Comparison of ENCODE assay signal across 1 cellular context in the genomic region with DNA sequence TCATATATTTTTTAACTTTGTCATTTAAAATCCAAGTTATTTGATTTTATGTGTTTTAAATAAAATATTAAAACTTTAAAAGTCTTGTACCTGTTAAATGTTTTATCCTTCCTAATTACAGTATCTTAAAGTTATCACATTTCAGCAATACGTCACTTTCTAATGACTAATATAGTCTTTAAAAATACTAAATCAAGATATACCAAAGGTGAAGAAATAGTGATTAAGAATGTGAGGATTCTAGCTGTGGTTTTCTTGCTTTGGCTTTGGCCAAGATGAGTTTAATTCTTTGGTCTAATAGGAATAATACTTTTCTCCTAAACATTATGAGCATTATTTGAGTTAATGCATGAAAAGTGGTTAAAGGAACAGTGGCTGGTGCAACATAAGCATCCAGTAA.
TF ChIP-seq lines count a peak whose summit lies in the region.

No MANE protein-coding gene starts in this region.

TF ChIP-seq in WTC11, 78 proteins besides CTCF, POLR2A, EP300 and RAD21 (continued from another document):
- TF ChIP-seq, protein P1, sequence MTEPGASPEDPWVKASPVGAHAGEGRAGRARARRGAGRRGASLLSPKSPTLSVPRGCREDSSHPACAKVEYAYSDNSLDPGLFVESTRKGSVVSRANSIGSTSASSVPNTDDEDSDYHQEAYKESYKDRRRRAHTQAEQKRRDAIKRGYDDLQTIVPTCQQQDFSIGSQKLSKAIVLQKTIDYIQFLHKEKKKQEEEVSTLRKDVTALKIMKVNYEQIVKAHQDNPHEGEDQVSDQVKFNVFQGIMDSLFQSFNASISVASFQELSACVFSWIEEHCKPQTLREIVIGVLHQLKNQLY (CRISPR knock-in tag; IDR thresholded peaks at IDR 0.05): no peak
- TF ChIP-seq HMGA2 (CRISPR knock-in tag; IDR thresholded peaks at IDR 0.05): no peak
- TF ChIP-seq NFE2L1 (CRISPR knock-in tag; IDR thresholded peaks at IDR 0.05): no peak
- TF ChIP-seq, protein P2, sequence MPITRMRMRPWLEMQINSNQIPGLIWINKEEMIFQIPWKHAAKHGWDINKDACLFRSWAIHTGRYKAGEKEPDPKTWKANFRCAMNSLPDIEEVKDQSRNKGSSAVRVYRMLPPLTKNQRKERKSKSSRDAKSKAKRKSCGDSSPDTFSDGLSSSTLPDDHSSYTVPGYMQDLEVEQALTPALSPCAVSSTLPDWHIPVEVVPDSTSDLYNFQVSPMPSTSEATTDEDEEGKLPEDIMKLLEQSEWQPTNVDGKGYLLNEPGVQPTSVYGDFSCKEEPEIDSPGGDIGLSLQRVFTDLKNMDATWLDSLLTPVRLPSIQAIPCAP (CRISPR knock-in tag; IDR thresholded peaks at IDR 0.05): no peak
- TF ChIP-seq, protein P3, sequence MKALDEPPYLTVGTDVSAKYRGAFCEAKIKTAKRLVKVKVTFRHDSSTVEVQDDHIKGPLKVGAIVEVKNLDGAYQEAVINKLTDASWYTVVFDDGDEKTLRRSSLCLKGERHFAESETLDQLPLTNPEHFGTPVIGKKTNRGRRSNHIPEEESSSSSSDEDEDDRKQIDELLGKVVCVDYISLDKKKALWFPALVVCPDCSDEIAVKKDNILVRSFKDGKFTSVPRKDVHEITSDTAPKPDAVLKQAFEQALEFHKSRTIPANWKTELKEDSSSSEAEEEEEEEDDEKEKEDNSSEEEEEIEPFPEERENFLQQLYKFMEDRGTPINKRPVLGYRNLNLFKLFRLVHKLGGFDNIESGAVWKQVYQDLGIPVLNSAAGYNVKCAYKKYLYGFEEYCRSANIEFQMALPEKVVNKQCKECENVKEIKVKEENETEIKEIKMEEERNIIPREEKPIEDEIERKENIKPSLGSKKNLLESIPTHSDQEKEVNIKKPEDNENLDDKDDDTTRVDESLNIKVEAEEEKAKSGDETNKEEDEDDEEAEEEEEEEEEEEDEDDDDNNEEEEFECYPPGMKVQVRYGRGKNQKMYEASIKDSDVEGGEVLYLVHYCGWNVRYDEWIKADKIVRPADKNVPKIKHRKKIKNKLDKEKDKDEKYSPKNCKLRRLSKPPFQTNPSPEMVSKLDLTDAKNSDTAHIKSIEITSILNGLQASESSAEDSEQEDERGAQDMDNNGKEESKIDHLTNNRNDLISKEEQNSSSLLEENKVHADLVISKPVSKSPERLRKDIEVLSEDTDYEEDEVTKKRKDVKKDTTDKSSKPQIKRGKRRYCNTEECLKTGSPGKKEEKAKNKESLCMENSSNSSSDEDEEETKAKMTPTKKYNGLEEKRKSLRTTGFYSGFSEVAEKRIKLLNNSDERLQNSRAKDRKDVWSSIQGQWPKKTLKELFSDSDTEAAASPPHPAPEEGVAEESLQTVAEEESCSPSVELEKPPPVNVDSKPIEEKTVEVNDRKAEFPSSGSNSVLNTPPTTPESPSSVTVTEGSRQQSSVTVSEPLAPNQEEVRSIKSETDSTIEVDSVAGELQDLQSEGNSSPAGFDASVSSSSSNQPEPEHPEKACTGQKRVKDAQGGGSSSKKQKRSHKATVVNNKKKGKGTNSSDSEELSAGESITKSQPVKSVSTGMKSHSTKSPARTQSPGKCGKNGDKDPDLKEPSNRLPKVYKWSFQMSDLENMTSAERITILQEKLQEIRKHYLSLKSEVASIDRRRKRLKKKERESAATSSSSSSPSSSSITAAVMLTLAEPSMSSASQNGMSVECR (CRISPR knock-in tag; IDR thresholded peaks at IDR 0.05; ENCODE audit: borderline replicate concordance): no peak
- TF ChIP-seq, protein P4, sequence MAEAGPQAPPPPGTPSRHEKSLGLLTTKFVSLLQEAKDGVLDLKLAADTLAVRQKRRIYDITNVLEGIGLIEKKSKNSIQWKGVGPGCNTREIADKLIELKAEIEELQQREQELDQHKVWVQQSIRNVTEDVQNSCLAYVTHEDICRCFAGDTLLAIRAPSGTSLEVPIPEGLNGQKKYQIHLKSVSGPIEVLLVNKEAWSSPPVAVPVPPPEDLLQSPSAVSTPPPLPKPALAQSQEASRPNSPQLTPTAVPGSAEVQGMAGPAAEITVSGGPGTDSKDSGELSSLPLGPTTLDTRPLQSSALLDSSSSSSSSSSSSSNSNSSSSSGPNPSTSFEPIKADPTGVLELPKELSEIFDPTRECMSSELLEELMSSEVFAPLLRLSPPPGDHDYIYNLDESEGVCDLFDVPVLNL (CRISPR knock-in tag; IDR thresholded peaks at IDR 0.05; ENCODE audit: borderline replicate concordance, low read depth): no peak
- no peak for TF ChIP-seq SMAD3 (CRISPR knock-in tag; IDR thresholded peaks at IDR 0.05; ENCODE audit: borderline replicate concordance)
- TF ChIP-seq, protein P5, sequence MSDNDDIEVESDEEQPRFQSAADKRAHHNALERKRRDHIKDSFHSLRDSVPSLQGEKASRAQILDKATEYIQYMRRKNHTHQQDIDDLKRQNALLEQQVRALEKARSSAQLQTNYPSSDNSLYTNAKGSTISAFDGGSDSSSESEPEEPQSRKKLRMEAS (CRISPR knock-in tag; IDR thresholded peaks at IDR 0.05): no peak
